ENCODE assay signal across 26 cellular contexts in genomic region chr5:54093861-54094260, GRCh38.
DNase-seq lines count a peak whose midpoint lies in the region; ATAC-seq and TF ChIP-seq lines count a peak whose summit lies in the region.
"Had no signal": no experiment of that assay in that cellular context is flagged by ENCODE, and none has a peak within 500 bp of the region (broad histone marks: within the 10 kb centered on the region; RNA-seq: fewer than 3 reads in every experiment).

No MANE protein-coding gene starts in this region.

- H3K4me3 ChIP-seq in IMR-90 (ENCODE audit: insufficient read depth, low read depth, low read length): no peak overlapping the region
- H3K4me3 ChIP-seq: adrenal gland, dorsolateral prefrontal cortex, left lung, right lobe of liver, suprapubic skin had no signal

- no peaks in the 10 kb centered on the region for H3K27me3 ChIP-seq in IMR-90 (ENCODE audit: control insufficient read depth, insufficient read depth, low read length)
- H3K27me3 ChIP-seq: adrenal gland, dorsolateral prefrontal cortex, left lung, right lobe of liver, suprapubic skin had no signal

- in situ Hi-C loops in IMR-90 (cut with MboI; ENCODE audit: low sequenced_read_pairs): no loop called here

- H4K20me1 ChIP-seq in IMR-90 (ENCODE audit: insufficient read depth, low read length): no peaks in the 10 kb centered on the region

- ATAC-seq in HG02610 (IDR thresholded peaks at IDR 0.05; ENCODE audit: unreplicated experiment) (peak; percentile 65), IMR-90 (ENCODE audit: low read depth) (no peak), HG03280 (IDR thresholded peaks at IDR 0.05; ENCODE audit: unreplicated experiment) (no peak)
- ATAC-seq: activated T-cell treated with anti-CD3 and anti-CD28 coated beads, Interleukin-2, amount 50 U/mL, for 4 hours; CD8-positive, alpha-beta T cell; left lung; PC-3; right lobe of liver; Right ventricle myocardium inferior had no signal

- H3K36me3 ChIP-seq in IMR-90 (ENCODE audit: control insufficient read depth, insufficient read depth, low read length): no peaks in the 10 kb centered on the region
- H3K36me3 ChIP-seq: adrenal gland, left lung, right lobe of liver, suprapubic skin had no signal

- no peak overlapping the region for H2AK5ac ChIP-seq in IMR-90 (ENCODE audit: low read depth, low read length)

- H3K4me1 ChIP-seq in IMR-90 (ENCODE audit: control insufficient read depth, insufficient read depth, low read length): peaks cover 6% of the 10 kb centered on the region; the same call in 1 of the 2 replicates
- H3K4me1 ChIP-seq: adrenal gland, left lung, right lobe of liver had no signal

- H3K14ac ChIP-seq in IMR-90 (replicated peaks; ENCODE audit: low read depth, low read length): no peak overlapping the region

- H3K56ac ChIP-seq in IMR-90 (ENCODE audit: extremely low read depth, insufficient read depth, low read length): no peak overlapping the region

- 0 out of 3 replicates have a peak overlapping the region, but pooled peaks have one; percentile 34 for H2BK15ac ChIP-seq in IMR-90 (ENCODE audit: low read depth, low read length)

- POLR2A ChIA-PET in IMR-90 (lab: Charles Lee; ENCODE audit: unreplicated experiment): no interaction called here

- H3K9ac ChIP-seq in IMR-90 (ENCODE audit: low read depth, low read length): no peak overlapping the region

- intact Hi-C loops in IMR-90 (cut with micrococcal nuclease): no loop called here
- intact Hi-C loops in posterior vena cava (cut with DNase I): no loop called here

- H2AK9ac ChIP-seq in IMR-90 (replicated peaks; ENCODE audit: low read depth, low read length, poor library complexity): no peak overlapping the region

- H3K9me3 ChIP-seq in IMR-90 (ENCODE audit: control insufficient read depth, insufficient read depth, low read length): no peaks in the 10 kb centered on the region
- H3K9me3 ChIP-seq: adrenal gland, left lung, right lobe of liver, suprapubic skin had no signal

- H2BK5ac ChIP-seq in IMR-90 (ENCODE audit: low read depth, low read length, poor library complexity, severe bottlenecking): no peak overlapping the region

- no peak overlapping the region for H4K91ac ChIP-seq in IMR-90 (ENCODE audit: insufficient read depth, low read depth, low read length)

- no peak overlapping the region for H3K23ac ChIP-seq in IMR-90 (ENCODE audit: low read depth, low read length)

- no peak overlapping the region for H3K4me2 ChIP-seq in IMR-90 (ENCODE audit: low read depth, low read length)

- H4K8ac ChIP-seq in IMR-90 (ENCODE audit: low read depth in 2 of 2, low read length in 2 of 2): no peak overlapping the region

- CTCF ChIA-PET in IMR-90 (lab: Yijun Ruan, JAX): no interaction called here

- no peak for TF ChIP-seq RAD21 in IMR-90 (IDR thresholded peaks at IDR 0.05; ENCODE audit: low read length)

- no peak for TF ChIP-seq CTCF in IMR-90 (conservative IDR thresholded peaks at IDR 0.05; ENCODE audit: low read depth, low read length)

- no peak overlapping the region for H3K4ac ChIP-seq in IMR-90 (ENCODE audit: low read depth, low read length)

- TF ChIP-seq POLR2A in IMR-90 (IDR thresholded peaks at IDR 0.05; ENCODE audit: low read depth, low read length): no peak

- no peak overlapping the region for H2AFZ ChIP-seq in IMR-90 (replicated peaks; ENCODE audit: low read length, poor library complexity)

- H3K18ac ChIP-seq in IMR-90 (ENCODE audit: low read depth, low read length): no peak overlapping the region

- dilution Hi-C loops in IMR-90 (cut with HindIII; ENCODE audit: low sequenced_read_pairs, unreplicated experiment): no loop called here

- H3K9me1 ChIP-seq in IMR-90 (ENCODE audit: insufficient read depth, low read length): no peaks in the 10 kb centered on the region

- H2BK120ac ChIP-seq in IMR-90 (ENCODE audit: low read depth, low read length): no peak overlapping the region

- H3K27ac ChIP-seq in IMR-90 (ENCODE audit: insufficient read depth, low read length): no peak overlapping the region
- H3K27ac ChIP-seq: adrenal gland, dorsolateral prefrontal cortex, left lung, right lobe of liver, suprapubic skin, VCaP had no signal

- 50% methylated on average over 1 of the region's 2 CpGs; no CpG with 5 or more reads in 1 of the 2 experiments for WGBS in IMR-90 (ENCODE audit: extremely low coverage in 2 of 2, insufficient read length in 1 of 2), 2 experiments

- H4K5ac ChIP-seq in IMR-90 (ENCODE audit: low read depth, low read length): no peak overlapping the region

- H2BK20ac ChIP-seq in IMR-90 (ENCODE audit: low read depth, low read length): peak overlapping the region; percentile 46; the same call in 1 of the 2 replicates

- no TSS peak for BruUV-seq in IMR-90 (replicated peaks; lab: Mats Ljungman, UMichigan)

- no peaks in the 10 kb centered on the region; a peak in 1 of 4 replicates for H3K79me1 ChIP-seq in IMR-90 (ENCODE audit: low read depth in 1 of 2, low read length in 2 of 2)

- DNase-seq in NCI-H2171 treated with DMSO at 0.1 percent for 48 hours (lab: John Stamatoyannopoulos, UW) (peak; percentile 22), NCI-H2171 (lab: John Stamatoyannopoulos, UW) (no peak), IMR-90 (peak; percentile 33), posterior vena cava (ENCODE audit: low spot score) (no peak), retina (no peak)
- DNase-seq in stimulated activated CD8-positive, alpha-beta memory T cell treated with anti-CD3 and anti-CD28 coated beads, Interleukin-4, amount 100 ng/mL, for 48 hours: no peak
- DNase-seq: 8988T; activated CD4-positive, alpha-beta T cell treated with anti-CD3 and anti-CD28 coated beads, Interleukin-2, amount 10 ng/mL, durations not matched to agents 24 days and 14 days; activated naive CD4-positive, alpha-beta T cell treated with Interleukin-2 at 50 U/mL for 16 hours; activated T-cell treated with anti-CD3 and anti-CD28 coated beads, Interleukin-2, amount 50 U/mL, for 4 hours; CD8-positive, alpha-beta T cell; left lung; MV-4-11; NCI-H524 treated with DMSO at 0.1 percent for 48 hours; NK-92 treated with Interleukin-12 subunit alpha and Interleukin-12 subunit beta, amount 100 ng/mL, for 24 hours; right lobe of liver; stimulated activated CD4-positive, alpha-beta T cell treated with anti-CD3 and anti-CD28 coated beads, Interleukin-4, amount 100 ng/mL, for 1 hour; stimulated activated naive CD4-positive, alpha-beta T cell had no signal

TF ChIP-seq in IMR-90, 13 proteins besides CTCF, POLR2A, EP300 and RAD21:
- TF ChIP-seq RFX5 (IDR thresholded peaks at IDR 0.05; ENCODE audit: low read depth, low read length) (no peak), FOS (IDR thresholded peaks at IDR 0.05; ENCODE audit: low read depth, low read length) (no peak), SMC3 (IDR thresholded peaks at IDR 0.05; ENCODE audit: low read depth, low read length) (no peak)

Comparison
In these comparisons a context has a peak if more than half of its experiments do, and no peak if none do; other contexts are left out.
1. DNase-seq: peak in NCI-H2171 treated with DMSO at 0.1 percent for 48 hours (single experiment) and IMR-90 (single experiment); none in NCI-H2171 (single experiment), posterior vena cava (single experiment), stimulated activated CD8-positive, alpha-beta memory T cell treated with anti-CD3 and anti-CD28 coated beads, Interleukin-4, amount 100 ng/mL, for 48 hours (single experiment) and retina (single experiment).